ENCODE assay signal across 8 cellular contexts in genomic region chr2:47172922-47173695, GRCh38. TPM values are rescaled to one million over a fixed set of nuclear protein-coding genes. Genes with fewer than 3 reads are reported as not detected.
DNase-seq lines count a peak whose midpoint lies in the region; TF ChIP-seq lines count a peak whose summit lies in the region.
"Had no signal": no experiment of that assay in that cellular context is flagged by ENCODE, and none has a peak within 500 bp of the region (broad histone marks: within the 10 kb centered on the region; RNA-seq: fewer than 3 reads in every experiment).

No MANE protein-coding gene starts in this region.

- H3K36me3 ChIP-seq in H7 (replicated peaks; ENCODE audit: control insufficient read depth, insufficient read depth, low read length) (peaks cover 7% of the 10 kb centered on the region), WERI-Rb-1 (peaks cover 73% of the 10 kb centered on the region), spleen (peaks cover 0 to 33% (median 19%) of the 10 kb centered on the region in 6 donors)

- H3K4me3 ChIP-seq in H7 (ENCODE audit: insufficient read depth, low read depth, low read length) = peak overlapping the region; percentile 10; the same call in 1 of the 2 replicates
- H3K4me3 ChIP-seq in WERI-Rb-1 (ENCODE audit: low read depth, low read length) = peak overlapping the region; percentile 7
- peak overlapping the region; percentile 83 to 93 for H3K4me3 ChIP-seq in foreskin fibroblast (ENCODE audit: low read depth in 1 of 2, low read length in 2 of 2)
- H3K4me3 ChIP-seq in spleen = peak overlapping the region; percentile 55 to 94 (median 88)

- peaks cover 47 to 85% (median 80%) of the 10 kb centered on the region in 6 donors for H3K4me1 ChIP-seq in spleen

- DNase-seq in H7 (no peak), WERI-Rb-1 (no peak), foreskin fibroblast (no peak), spleen (no peak), GM19238 (ENCODE audit: insufficient read length, low spot score) (no peak), NCI-H1694 treated with DMSO at 0.1 percent for 48 hours (lab: John Stamatoyannopoulos, UW) (no peak), DMS153 (lab: John Stamatoyannopoulos, UW) (no peak)

- no peaks in the 10 kb centered on the region for H3K9me3 ChIP-seq in WERI-Rb-1 (ENCODE audit: severe bottlenecking)
- H3K9me3 ChIP-seq in spleen = no peaks in the 10 kb centered on the region

- no peak overlapping the region for H3K27ac ChIP-seq in WERI-Rb-1
- H3K27ac ChIP-seq in spleen = peak overlapping the region in 7 of 8 donors; percentile 96 to 100 (median 98)

- intact Hi-C loops in spleen (cut with DNase I; ENCODE audit: low total_unique reads) = no loop called here

- no peak for TF ChIP-seq POLR2A in spleen (IDR thresholded peaks at IDR 0.05)

- H3K27me3 ChIP-seq in H7 (ENCODE audit: control insufficient read depth, insufficient read depth, low read length) (no peaks in the 10 kb centered on the region), WERI-Rb-1 (ENCODE audit: insufficient read depth, low read depth, severe bottlenecking) (no peaks in the 10 kb centered on the region), spleen (replicated peaks in 1 of 7) (no peaks in the 10 kb centered on the region)

- no peak for TF ChIP-seq CTCF in WERI-Rb-1 (IDR thresholded peaks at IDR 0.05; ENCODE audit: low read depth, low read length)
- TF ChIP-seq CTCF in foreskin fibroblast (IDR thresholded peaks at IDR 0.05; ENCODE audit: low read depth, low read length) = no peak
- TF ChIP-seq CTCF in spleen (IDR thresholded peaks at IDR 0.05 in 8 of 11, conservative IDR thresholded peaks at IDR 0.05 in 3 of 11) = no peak

- 35 to 57% (median 50%) methylated on average over 3 of the region's 3 CpGs for WGBS in spleen, 5 donors

RNA-seq across cellular contexts. Expression of gene CALM2, which starts 3.2 kb away (rescaled TPM):
- total RNA-seq in H7 (2014; rRNA removed; shearing (Covaris generic)) = 493 and 546 TPM in 2 replicates
- 100 to 1,000 TPM; 439 to 764 (median 629) TPM for total RNA-seq in spleen
- polyA plus RNA-seq in spleen = 100 to 1,000 TPM; 382 to 876 (median 555) TPM

RNA-seq across cellular contexts. Expression of gene STPG4, which starts 18.0 kb away (rescaled TPM):
- not detected in 2 replicates for total RNA-seq in H7 (2014; rRNA removed; shearing (Covaris generic))
- total RNA-seq in spleen = 1 to 10 TPM in 3 of 7 donors, under 1 TPM in 3, not detected in 1; 0.20 to 2.2 (median 1.1) TPM
- under 1 TPM in 1 of 3 donors, not detected in 2; 0.19 TPM for polyA plus RNA-seq in spleen
- polyA plus RNA-seq: esophagus had no signal

Comparison
In these comparisons a context has a peak if more than half of its experiments do, and no peak if none do; other contexts are left out.
1. H3K4me3 ChIP-seq: peak in every context shown above with its lines; median percentile 88 in foreskin fibroblast; 88 in spleen; 10 in H7; 7 in WERI-Rb-1.